ENCODE assay signal across 30 cellular contexts in genomic region chr13:36362914-36363313, GRCh38. TPM values are rescaled to one million over a fixed set of nuclear protein-coding genes. Genes with fewer than 3 reads are reported as not detected.
A peak's percentile ranks its signal among the peaks of the same experiment; 100 is the strongest.
DNase-seq lines count a peak whose midpoint lies in the region; ATAC-seq and TF ChIP-seq lines count a peak whose summit lies in the region.
"Had no signal": no experiment of that assay in that cellular context is flagged by ENCODE, and none has a peak within 500 bp of the region (broad histone marks: within the 10 kb centered on the region; RNA-seq: fewer than 3 reads in every experiment).

No MANE protein-coding gene starts in this region.

- H3K4me1 Mint-ChIP-seq in nephron: peaks cover 47% of the 10 kb centered on the region
- H3K4me1 Mint-ChIP-seq: activated B cell treated with CpG ODN at 0.5 μM for 24 hours; activated CD8-positive, alpha-beta memory T cell treated with anti-CD3 and anti-CD28 coated beads, Interleukin-2, amount 10 ng/mL, durations not matched to agents 7 days and 5 days; natural killer cell; stimulated activated naive CD8-positive, alpha-beta T cell treated with anti-CD3 and anti-CD28 coated beads, Interleukin-15, amount 100 ng/mL, for 72 hours; T-cell had no signal

- no peaks in the 10 kb centered on the region for H3K36me3 ChIP-seq in PC-9 (ENCODE audit: low read depth)
- H3K36me3 ChIP-seq: BLaER1, SJCRH30 had no signal

- no peaks in the 10 kb centered on the region for H3K27me3 ChIP-seq in PC-9 (ENCODE audit: insufficient read depth, low read depth)
- H3K27me3 ChIP-seq: BLaER1, body of pancreas, SJCRH30, tibial artery had no signal

- peaks cover 9% of the 10 kb centered on the region; the same call in 1 of the 2 replicates for H3F3A ChIP-seq in PC-9 (ENCODE audit: insufficient read depth, low read depth)

- no peaks in the 10 kb centered on the region for H4K20me1 ChIP-seq in PC-9 (ENCODE audit: insufficient read depth)
- H4K20me1 ChIP-seq: BLaER1 had no signal

- DNase-seq in PC-9 (no peak), OCI-M2 (lab: John Stamatoyannopoulos, UW; ENCODE audit: unreplicated experiment) (no peak), SW480 (ENCODE audit: low spot score) (no peak), C1 segment of cervical spinal cord (lab: John Stamatoyannopoulos, UW) (no peak)
- DNase-seq: activated B cell treated with CpG ODN at 0.5 μM for 24 hours; activated CD8-positive, alpha-beta memory T cell treated with anti-CD3 and anti-CD28 coated beads, Interleukin-2, amount 10 ng/mL, durations not matched to agents 7 days and 5 days; activated naive CD4-positive, alpha-beta T cell; activated T-cell treated with anti-CD3 and anti-CD28 coated beads, Interleukin-2, amount 50 U/mL, for 72 hours; body of pancreas; Caco-2; left ventricle myocardium superior; midbrain; natural killer cell; NCI-H1048; NCI-H1694; NCI-H2171; NCI-H510A treated with DMSO at 0.1 percent for 48 hours; SJCRH30; small intestine; stimulated activated CD4-positive, alpha-beta T cell treated with anti-CD3 and anti-CD28 coated beads, Interleukin-1b, Interleukin-23, amount 100 ng/mL, for 48 hours; stimulated activated CD8-positive, alpha-beta memory T cell treated with anti-CD3 and anti-CD28 coated beads, Interleukin-4, amount 100 ng/mL, for 48 hours; stimulated activated naive CD8-positive, alpha-beta T cell treated with anti-CD3 and anti-CD28 coated beads, Interleukin-15, amount 100 ng/mL, for 72 hours; T-cell; tibial artery had no signal

- no TSS peak for BruUV-seq in PC-9 (replicated peaks; lab: Mats Ljungman, UMichigan)

- H3K36me3 Mint-ChIP-seq in nephron (ENCODE audit: low read depth): peaks cover 4% of the 10 kb centered on the region
- H3K36me3 Mint-ChIP-seq: activated CD8-positive, alpha-beta memory T cell treated with anti-CD3 and anti-CD28 coated beads, Interleukin-2, amount 10 ng/mL, durations not matched to agents 7 days and 5 days; natural killer cell; T-cell had no signal

- H3K27me3 Mint-ChIP-seq in nephron (ENCODE audit: low read depth): no peaks in the 10 kb centered on the region
- H3K27me3 Mint-ChIP-seq: activated CD8-positive, alpha-beta memory T cell treated with anti-CD3 and anti-CD28 coated beads, Interleukin-2, amount 10 ng/mL, durations not matched to agents 7 days and 5 days had no signal

- no peaks in the 10 kb centered on the region for H3K9me3 Mint-ChIP-seq in nephron
- H3K9me3 Mint-ChIP-seq: activated B cell treated with CpG ODN at 0.5 μM for 24 hours; activated T-cell treated with anti-CD3 and anti-CD28 coated beads, Interleukin-2, amount 50 U/mL, for 72 hours; natural killer cell; stimulated activated naive CD8-positive, alpha-beta T cell treated with anti-CD3 and anti-CD28 coated beads, Interleukin-15, amount 100 ng/mL, for 72 hours; T-cell had no signal

- H3K79me2 ChIP-seq in PC-9 (ENCODE audit: low read depth): no peaks in the 10 kb centered on the region

- TF ChIP-seq CTCF in PC-9 (conservative IDR thresholded peaks at IDR 0.05) (no peak), nephron (IDR thresholded peaks at IDR 0.05; ENCODE audit: unreplicated experiment in 3 of 3) (no peak)

- no peak overlapping the region for H2AFZ ChIP-seq in PC-9

- CTCF ChIA-PET in PC-9 (lab: Charles Lee): no interaction called here

- POLR2A ChIA-PET in PC-9 (lab: Charles Lee; ENCODE audit: unreplicated experiment): no interaction called here

- H3K9me3 ChIP-seq in PC-9 (ENCODE audit: insufficient read depth, low read depth): no peaks in the 10 kb centered on the region
- H3K9me3 ChIP-seq: BLaER1, body of pancreas, Caco-2, SJCRH30, tibial artery had no signal

- H3K27ac ChIP-seq in PC-9: no peak overlapping the region
- H3K27ac ChIP-seq: BLaER1, body of pancreas, SJCRH30, tibial artery had no signal

- H3K4me3 Mint-ChIP-seq in nephron: no peak overlapping the region
- H3K4me3 Mint-ChIP-seq: activated B cell treated with CpG ODN at 0.5 μM for 24 hours; activated CD8-positive, alpha-beta memory T cell treated with anti-CD3 and anti-CD28 coated beads, Interleukin-2, amount 10 ng/mL, durations not matched to agents 7 days and 5 days; activated T-cell treated with anti-CD3 and anti-CD28 coated beads, Interleukin-2, amount 50 U/mL, for 72 hours; natural killer cell; stimulated activated naive CD8-positive, alpha-beta T cell treated with anti-CD3 and anti-CD28 coated beads, Interleukin-15, amount 100 ng/mL, for 72 hours; T-cell had no signal

- H3K27ac Mint-ChIP-seq in nephron: peak overlapping the region; percentile 11 to 45 (median 20)
- H3K27ac Mint-ChIP-seq: activated B cell treated with CpG ODN at 0.5 μM for 24 hours; activated CD8-positive, alpha-beta memory T cell treated with anti-CD3 and anti-CD28 coated beads, Interleukin-2, amount 10 ng/mL, durations not matched to agents 7 days and 5 days; activated T-cell treated with anti-CD3 and anti-CD28 coated beads, Interleukin-2, amount 50 U/mL, for 72 hours; natural killer cell; stimulated activated naive CD8-positive, alpha-beta T cell treated with anti-CD3 and anti-CD28 coated beads, Interleukin-15, amount 100 ng/mL, for 72 hours; T-cell had no signal

- H3K9me2 ChIP-seq in PC-9 (ENCODE audit: insufficient read depth): no peaks in the 10 kb centered on the region

- peak overlapping the region; percentile 5; the same call in 1 of the 2 replicates for H3K4me2 ChIP-seq in PC-9
- H3K4me2 ChIP-seq: BLaER1 had no signal

- H3K4me3 ChIP-seq in PC-9: no peak overlapping the region
- H3K4me3 ChIP-seq: BLaER1, body of pancreas, SJCRH30, tibial artery had no signal

- intact Hi-C loops in PC-9 (cut with micrococcal nuclease; ENCODE audit: unreplicated experiment): no loop called here

- peaks cover 8% of the 10 kb centered on the region for H3K4me1 ChIP-seq in PC-9 (replicated peaks; ENCODE audit: insufficient read depth)
- H3K4me1 ChIP-seq: BLaER1, body of pancreas, Caco-2, SJCRH30 had no signal

- ATAC-seq in GM18511 (IDR thresholded peaks at IDR 0.05; ENCODE audit: unreplicated experiment): peak; percentile 55
- ATAC-seq in GM21619 (IDR thresholded peaks at IDR 0.05; ENCODE audit: unreplicated experiment): peak; percentile 54
- ATAC-seq in HG03439 (IDR thresholded peaks at IDR 0.05; ENCODE audit: unreplicated experiment): no peak
- ATAC-seq: activated CD8-positive, alpha-beta memory T cell treated with anti-CD3 and anti-CD28 coated beads, Interleukin-2, amount 10 ng/mL, durations not matched to agents 7 days and 5 days; HCT116; natural killer cell; T-cell had no signal

RNA-seq across cellular contexts. Expression of gene SPART, which starts 16.7 kb away (rescaled TPM):
- 36.2 and 51.4 TPM in 2 replicates for total RNA-seq in PC-9 (2021)
- total RNA-seq: Caco-2 had no signal
